Comparison of ENCODE assay signal across 8 cellular contexts in genomic region chr15:28798234-28798633, GRCh38. TPM values are rescaled to one million over a fixed set of nuclear protein-coding genes. Genes with fewer than 3 reads are reported as not detected.
"Had no signal": no experiment of that assay in that cellular context is flagged by ENCODE, and none has a peak within 500 bp of the region (broad histone marks: within the 10 kb centered on the region; RNA-seq: fewer than 3 reads in every experiment).

No MANE protein-coding gene starts in this region.

RNA-seq across cellular contexts. Expression of gene GOLGA6L7, which starts 50.2 kb away (rescaled TPM):
- total RNA-seq: MCF 10A, NCI-H460, OCI-LY7, PC-9, Right ventricle myocardium inferior, RPMI7951, SJSA1 had no signal
- polyA plus RNA-seq: SK-N-SH had no signal
